ENCODE assay signal across 8 cellular contexts in genomic region chr2:219279916-219280516, GRCh38. TPM values are rescaled to one million over a fixed set of nuclear protein-coding genes. Genes with fewer than 3 reads are reported as not detected.
DNase-seq lines count a peak whose midpoint lies in the region; ATAC-seq and TF ChIP-seq lines count a peak whose summit lies in the region.

No MANE protein-coding gene starts in this region.

- peak overlapping the region; percentile 100 for H3K27ac ChIP-seq in cingulate gyrus (ENCODE audit: low read depth, low read length)
- H3K27ac ChIP-seq in naive thymus-derived CD4-positive, alpha-beta T cell (ENCODE audit: low read depth, low read length), result peak overlapping the region; percentile 98

- H3K27me3 ChIP-seq in naive thymus-derived CD4-positive, alpha-beta T cell (ENCODE audit: control insufficient read depth in 2 of 2, insufficient read depth in 2 of 2, low read length in 2 of 2), result no peaks in the 10 kb centered on the region

- peak overlapping the region; percentile 97 to 100 (median 99) for H3K27ac Mint-ChIP-seq in naive thymus-derived CD4-positive, alpha-beta T cell

- H3K9me3 ChIP-seq in naive thymus-derived CD4-positive, alpha-beta T cell (ENCODE audit: control insufficient read depth in 2 of 3, low read length in 3 of 3), result no peaks in the 10 kb centered on the region

- POLR2A ChIA-PET in naive thymus-derived CD4-positive, alpha-beta T cell (lab: Charles Lee), result interaction anchor here (1.0 to 8.2 kb wide), 12 partner anchors 15 to 121 kb away, joined by 3 to 214 read pairs (median 15); partner anchors contain the start of genes ANKZF1, ATG9A, CNPPD1 and DNPEP

- peaks cover 22 to 33% of the 10 kb centered on the region in 2 donors for H3K4me1 ChIP-seq in naive thymus-derived CD4-positive, alpha-beta T cell (ENCODE audit: control insufficient read depth in 2 of 2, insufficient read depth in 2 of 2, low read length in 2 of 2)

- peaks cover 32 to 58% (median 53%) of the 10 kb centered on the region in 7 donors for H3K4me1 Mint-ChIP-seq in naive thymus-derived CD4-positive, alpha-beta T cell

- peak overlapping the region; percentile 78 for H3K4me3 ChIP-seq in AG09309 (ENCODE audit: control insufficient read depth, low read depth, low read length)
- H3K4me3 ChIP-seq in naive thymus-derived CD4-positive, alpha-beta T cell (ENCODE audit: low read length), result peak overlapping the region; percentile 73

- DNase-seq in AG09309 (ENCODE audit: low read depth) (no peak), HuH-7 (ENCODE audit: low spot score) (peak; percentile 44), NCI-H1930 (lab: John Stamatoyannopoulos, UW) (no peak), cortex of kidney (lab: John Stamatoyannopoulos, UW) (no peak), T1000 (lab: John Stamatoyannopoulos, UW) (no peak)
- DNase-seq in naive thymus-derived CD4-positive, alpha-beta T cell, result no peak

- CTCF ChIA-PET in naive thymus-derived CD4-positive, alpha-beta T cell (lab: Charles Lee), result interaction anchor here (0.9 to 12.9 kb wide), 3 partner anchors 16 to 35 kb away, joined by 3 to 194 read pairs (median 3); partner anchors contain the start of genes GLB1L and STK16

- peak overlapping the region; percentile 85 to 99 (median 97) for H3K4me3 Mint-ChIP-seq in naive thymus-derived CD4-positive, alpha-beta T cell

- H3K27me3 Mint-ChIP-seq in naive thymus-derived CD4-positive, alpha-beta T cell, result no peaks in the 10 kb centered on the region

- H3K9me3 Mint-ChIP-seq in naive thymus-derived CD4-positive, alpha-beta T cell, result no peaks in the 10 kb centered on the region

- TF ChIP-seq CTCF in AG09309 (IDR thresholded peaks at IDR 0.05; ENCODE audit: control insufficient read depth, insufficient read depth, low read depth, low read length, missing control alignments), result no peak

- no peak for ATAC-seq in naive thymus-derived CD4-positive, alpha-beta T cell
- ATAC-seq in GM18861 (IDR thresholded peaks at IDR 0.05; ENCODE audit: unreplicated experiment), result no peak

- intact Hi-C loops in naive thymus-derived CD4-positive, alpha-beta T cell (cut with micrococcal nuclease), result loop anchor here (1.0 to 5.0 kb wide), 24 partner anchors 14 to 712 kb away; partner anchors contain the start of genes ANKZF1 (in 2 of the 2), ATG9A (in 2 of the 2), CNOT9 (in 2 of the 2) and GMPPA (in 2 of the 2)

- H3K36me3 ChIP-seq in naive thymus-derived CD4-positive, alpha-beta T cell (ENCODE audit: control insufficient read depth in 2 of 3, insufficient read depth in 3 of 3, low read length in 3 of 3), result peaks cover 11 to 47% (median 28%) of the 10 kb centered on the region in 3 experiments

- peaks cover 0 to 25% (median 8%) of the 10 kb centered on the region in 5 donors for H3K36me3 Mint-ChIP-seq in naive thymus-derived CD4-positive, alpha-beta T cell

RNA-seq across cellular contexts. Expression of gene DNAJB2, which starts 0.8 kb away (rescaled TPM):
- 100 to 1,000 TPM in 4 of 5 experiments, 10 to 100 TPM in 1; 50.8 to 134 (median 113) TPM for total RNA-seq in naive thymus-derived CD4-positive, alpha-beta T cell
- 1 to 10 TPM; 6.7 to 7.7 TPM for polyA plus RNA-seq in naive thymus-derived CD4-positive, alpha-beta T cell

RNA-seq across cellular contexts. Expression of gene TUBA4A, which starts 26.3 kb away (rescaled TPM):
- 100 to 1,000 TPM in 3 of 5 experiments, 10 to 100 TPM in 2; 82.9 to 260 (median 183) TPM for total RNA-seq in naive thymus-derived CD4-positive, alpha-beta T cell
- 100 to 1,000 TPM; 145 to 336 TPM for polyA plus RNA-seq in naive thymus-derived CD4-positive, alpha-beta T cell

RNA-seq across cellular contexts. Expression of gene TUBA4B, which starts 27.0 kb away (rescaled TPM):
- not detected for total RNA-seq in naive thymus-derived CD4-positive, alpha-beta T cell
- polyA plus RNA-seq in naive thymus-derived CD4-positive, alpha-beta T cell, result not detected

RNA-seq across cellular contexts. Expression of gene PTPRN, which starts 29.2 kb away (rescaled TPM):
- under 1 TPM in 1 of 5 experiments, not detected in 4; 0.48 TPM for total RNA-seq in naive thymus-derived CD4-positive, alpha-beta T cell
- not detected for polyA plus RNA-seq in naive thymus-derived CD4-positive, alpha-beta T cell

RNA-seq across cellular contexts. Expression of gene STK16, which starts 34.7 kb away (rescaled TPM):
- 10 to 100 TPM; 17.4 to 35.0 (median 21.8) TPM for total RNA-seq in naive thymus-derived CD4-positive, alpha-beta T cell
- polyA plus RNA-seq in naive thymus-derived CD4-positive, alpha-beta T cell, result 10 to 100 TPM; 18.8 to 24.4 TPM
